17 cellular contexts compared by ENCODE assay signal in genomic region chr17:58381124-58381838, GRCh38. TPM values are rescaled to one million over a fixed set of nuclear protein-coding genes. Genes with fewer than 3 reads are reported as not detected.
DNase-seq lines count a peak whose midpoint lies in the region; ATAC-seq and TF ChIP-seq lines count a peak whose summit lies in the region.
"Had no signal": no experiment of that assay in that cellular context is flagged by ENCODE, and none has a peak within 500 bp of the region (broad histone marks: within the 10 kb centered on the region; RNA-seq: fewer than 3 reads in every experiment).

No MANE protein-coding gene starts in this region.

- H3K4me1 Mint-ChIP-seq in nephron progenitor cell = peaks cover 63% of the 10 kb centered on the region

- H3K27ac Mint-ChIP-seq in nephron progenitor cell = peak overlapping the region; percentile 90
- H3K27ac Mint-ChIP-seq: stimulated activated naive B cell treated with anti-CD40 and anti-IgM and Interleukin-4, amounts not matched to agents 10 μg/mL and 1 μg/mL and 100 μg/mL, for 72 hours had no signal

- ATAC-seq in GM18511 (IDR thresholded peaks at IDR 0.05; ENCODE audit: unreplicated experiment) = no peak
- no peak for ATAC-seq in HG02973 (IDR thresholded peaks at IDR 0.05; ENCODE audit: unreplicated experiment)
- ATAC-seq: PC-3 had no signal

- H3K36me3 Mint-ChIP-seq in nephron progenitor cell (ENCODE audit: low read depth) = no peaks in the 10 kb centered on the region
- H3K36me3 Mint-ChIP-seq: CD14-positive monocyte had no signal

- in situ Hi-C loops in SK-MEL-5 (cut with HindIII; ENCODE audit: low pct_unique_long_range_greater_than_20kb, low sequenced_read_pairs) = no loop called here

- no peak overlapping the region for H3K4me3 Mint-ChIP-seq in nephron progenitor cell
- H3K4me3 Mint-ChIP-seq: CD14-positive monocyte; stimulated activated naive B cell treated with anti-CD40 and anti-IgM and Interleukin-4, amounts not matched to agents 10 μg/mL and 1 μg/mL and 100 μg/mL, for 72 hours had no signal

- TF ChIP-seq CTCF in nephron progenitor cell (IDR thresholded peaks at IDR 0.05) = no peak

- DNase-seq in COLO668 (lab: John Stamatoyannopoulos, UW; ENCODE audit: unreplicated experiment) (peak; percentile 55), SK-MEL-5 (ENCODE audit: low read depth, low spot score) (peak; percentile 29), foreskin melanocyte (peak; percentile 57), nephron progenitor cell (no peak), SKM-1 treated with dmso at 0.1 percent for 144 hours (lab: John Stamatoyannopoulos, UW; ENCODE audit: unreplicated experiment) (no peak), NCI-H1092 (lab: John Stamatoyannopoulos, UW) (no peak)
- DNase-seq: activated CD8-positive, alpha-beta memory T cell treated with anti-CD3 and anti-CD28 coated beads, Interleukin-2, amount 10 ng/mL, durations not matched to agents 7 days and 5 days; amniotic stem cell; effector memory CD4-positive, alpha-beta T cell; MG63; NCI-H345; PC-3; stimulated activated naive B cell treated with anti-CD40 and anti-IgM and Interleukin-4, amounts not matched to agents 10 μg/mL and 1 μg/mL and 100 μg/mL, for 72 hours had no signal

- no peaks in the 10 kb centered on the region for H3K9me3 Mint-ChIP-seq in nephron progenitor cell
- H3K9me3 Mint-ChIP-seq: stimulated activated naive B cell treated with anti-CD40 and anti-IgM and Interleukin-4, amounts not matched to agents 10 μg/mL and 1 μg/mL and 100 μg/mL, for 72 hours had no signal

- H3K27me3 Mint-ChIP-seq in nephron progenitor cell (ENCODE audit: low read depth, poor library complexity) = peaks cover 3% of the 10 kb centered on the region
- H3K27me3 Mint-ChIP-seq: activated CD8-positive, alpha-beta memory T cell treated with anti-CD3 and anti-CD28 coated beads, Interleukin-2, amount 10 ng/mL, durations not matched to agents 7 days and 5 days; stimulated activated naive B cell treated with anti-CD40 and anti-IgM and Interleukin-4, amounts not matched to agents 10 μg/mL and 1 μg/mL and 100 μg/mL, for 72 hours had no signal

RNA-seq across cellular contexts. Expression of gene SUPT4H1, which starts 29.3 kb away (rescaled TPM):
- total RNA-seq in SK-MEL-5 (2014; rRNA removed; shearing (Covaris generic)) = 102 and 118 TPM in 2 replicates
- 95.9 and 113 TPM in 2 replicates for polyA plus RNA-seq in SK-MEL-5 (2015; cell fraction: cytosol; rRNA removed)
- polyA plus RNA-seq in SK-MEL-5 (2015; cell fraction: nucleus; rRNA removed) = 13.8 and 16.9 TPM in 2 replicates

RNA-seq across cellular contexts. Expression of gene RNF43, which starts 36.1 kb away (rescaled TPM):
- 5.2 and 5.6 TPM in 2 replicates for total RNA-seq in SK-MEL-5 (2014; rRNA removed; shearing (Covaris generic))
- 17.8 and 23.7 TPM in 2 replicates for polyA plus RNA-seq in SK-MEL-5 (2015; cell fraction: cytosol; rRNA removed)
- 11.9 and 15.5 TPM in 2 replicates for polyA plus RNA-seq in SK-MEL-5 (2015; cell fraction: nucleus; rRNA removed)
- total RNA-seq: osteocyte had no signal

RNA-seq across cellular contexts. Expression of gene TSPOAP1, which starts 52.7 kb away (rescaled TPM):
- not detected in 2 replicates for total RNA-seq in SK-MEL-5 (2014; rRNA removed; shearing (Covaris generic))
- polyA plus RNA-seq in SK-MEL-5 (2015; cell fraction: cytosol; rRNA removed) = 0.23 TPM in 1 of 2 replicates, not detected in the other
- polyA plus RNA-seq in SK-MEL-5 (2015; cell fraction: nucleus; rRNA removed) = not detected in 2 replicates

Comparison
In these comparisons a context has a peak if more than half of its experiments do, and no peak if none do; other contexts are left out.
1. DNase-seq: peak in COLO668 (single experiment), SK-MEL-5 (single experiment) and foreskin melanocyte (single experiment); none in nephron progenitor cell (single experiment), SKM-1 treated with dmso at 0.1 percent for 144 hours (single experiment) and NCI-H1092 (single experiment).